1 cellular context compared by ENCODE assay signal in genomic region chr7:4681922-4682620, GRCh38.
TF ChIP-seq lines count a peak whose summit lies in the region.

Gene FOXK1, plus strand, starts transcription at chr7:4682295. Its CDS starts 14 bp downstream, at chr7:4682309.

TF ChIP-seq in H1, 55 proteins besides CTCF, POLR2A, EP300 and RAD21 (continued from another document):
- TF ChIP-seq USF2 (IDR thresholded peaks at IDR 0.05; ENCODE audit: low read length) = 0 out of 2 replicates have a peak, but pooled peaks have one; percentile 37
- 0 out of 2 replicates have a peak, but pooled peaks have one; percentile 21 for TF ChIP-seq CREB1 (IDR thresholded peaks at IDR 0.05)
- TF ChIP-seq YY1 (IDR thresholded peaks at IDR 0.05; ENCODE audit: low read depth, low read length) = peak; percentile 60; the same call in 1 of the 2 replicates
- TF ChIP-seq, protein P1, sequence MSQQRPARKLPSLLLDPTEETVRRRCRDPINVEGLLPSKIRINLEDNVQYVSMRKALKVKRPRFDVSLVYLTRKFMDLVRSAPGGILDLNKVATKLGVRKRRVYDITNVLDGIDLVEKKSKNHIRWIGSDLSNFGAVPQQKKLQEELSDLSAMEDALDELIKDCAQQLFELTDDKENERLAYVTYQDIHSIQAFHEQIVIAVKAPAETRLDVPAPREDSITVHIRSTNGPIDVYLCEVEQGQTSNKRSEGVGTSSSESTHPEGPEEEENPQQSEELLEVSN (IDR thresholded peaks at IDR 0.05) = peak; percentile 96
- TF ChIP-seq MAX (IDR thresholded peaks at IDR 0.05) = peak; percentile 94
- TF ChIP-seq KDM4A (IDR thresholded peaks at IDR 0.05; ENCODE audit: low read depth, low read length, severe bottlenecking) = peak; percentile 55
- TF ChIP-seq CHD1 (IDR thresholded peaks at IDR 0.05; ENCODE audit: low read depth, low read length) = no peak
